1 cellular context compared by ENCODE assay signal in genomic region chr11:88377151-88377550, GRCh38.
TF ChIP-seq lines count a peak whose summit lies in the region.

No MANE protein-coding gene starts in this region.

TF ChIP-seq in HEK293, 187 proteins besides CTCF, POLR2A, EP300 and RAD21 (continued from another document):
- TF ChIP-seq ZBTB6 (tag by site-specific recombination; IDR thresholded peaks at IDR 0.05): no peak
- no peak for TF ChIP-seq TCF7L2 (IDR thresholded peaks at IDR 0.05; ENCODE audit: borderline replicate concordance, low read depth, low read length)
- TF ChIP-seq ZNF335 (tag by site-specific recombination; conservative IDR thresholded peaks at IDR 0.05): no peak
- no peak for TF ChIP-seq PRDM4 (tag by site-specific recombination; IDR thresholded peaks at IDR 0.05)
- peak; percentile 68 for TF ChIP-seq ZNF629 (tag by site-specific recombination; IDR thresholded peaks at IDR 0.05)
- peak; percentile 37; the same call in 1 of the 2 replicates for TF ChIP-seq ZNF366 (tag by site-specific recombination; conservative IDR thresholded peaks at IDR 0.05)
- TF ChIP-seq ZSCAN5A (tag by site-specific recombination; IDR thresholded peaks at IDR 0.05): no peak
- TF ChIP-seq ZBTB21 (tag by site-specific recombination; IDR thresholded peaks at IDR 0.05): 0 out of 2 replicates have a peak, but pooled peaks have one; percentile 19
- no peak for TF ChIP-seq ZNF843 (tag by site-specific recombination; IDR thresholded peaks at IDR 0.05)
- TF ChIP-seq ZNF585B (tag by site-specific recombination; IDR thresholded peaks at IDR 0.05): no peak
- TF ChIP-seq PRDM6 (tag by site-specific recombination; IDR thresholded peaks at IDR 0.05): peak; percentile 70
- no peak for TF ChIP-seq ZSCAN16 (tag by site-specific recombination; IDR thresholded peaks at IDR 0.05)
- no peak for TF ChIP-seq ZNF23 (tag by site-specific recombination; IDR thresholded peaks at IDR 0.05; ENCODE audit: borderline replicate concordance)
- no peak for TF ChIP-seq ZNF654 (tag by site-specific recombination; IDR thresholded peaks at IDR 0.05; ENCODE audit: low read depth)
- TF ChIP-seq SP7 (tag by site-specific recombination; IDR thresholded peaks at IDR 0.05): peak; percentile 66
